In the genomic region with DNA sequence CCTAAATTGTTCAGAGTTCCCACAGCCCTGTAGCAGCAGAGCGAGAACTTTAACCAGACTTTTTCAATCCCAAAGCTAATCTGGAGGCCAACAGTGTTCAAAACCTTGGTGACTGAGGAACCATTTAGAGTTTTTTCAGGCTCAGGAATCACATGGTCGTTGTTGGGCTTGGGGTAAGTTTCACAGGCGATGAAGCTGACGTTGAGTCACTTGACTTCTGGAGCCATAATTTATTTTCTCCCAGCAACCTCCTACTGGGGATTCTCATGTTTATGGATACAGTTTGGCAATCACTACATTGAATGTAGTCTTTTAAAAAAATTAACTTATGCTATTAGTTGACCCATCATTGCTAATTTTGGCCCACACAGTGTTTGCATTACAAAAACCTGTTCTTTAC, we compare ENCODE assay signal across 30 cellular contexts.
"Had no signal": no experiment of that assay in that cellular context is flagged by ENCODE, and none has a peak within 500 bp of the region (broad histone marks: within the 10 kb centered on the region; RNA-seq: fewer than 3 reads in every experiment).

No MANE protein-coding gene starts in this region.

- H3K4me1 ChIP-seq: pancreas had no signal

- H3K36me3 ChIP-seq: left lung, lower lobe of right lung, pancreas, right atrium auricular region, right lobe of liver, tibial nerve, vagina had no signal

- H3K4me1 Mint-ChIP-seq: immature natural killer cell; stimulated activated naive CD8-positive, alpha-beta T cell treated with anti-CD3 and anti-CD28 coated beads, Interleukin-15, amount 100 ng/mL, for 72 hours had no signal

- ATAC-seq: left colon; left lung; lower lobe of right lung; naive thymus-derived CD4-positive, alpha-beta T cell; pancreas; right lobe of liver; stimulated activated memory B cell treated with anti-CD40 and anti-IgM and Interleukin-4, amounts not matched to agents 10 μg/mL and 1 μg/mL and 100 μg/mL, for 72 hours; stimulated activated naive CD8-positive, alpha-beta T cell treated with anti-CD3 and anti-CD28 coated beads, Interleukin-15, amount 100 ng/mL, for 72 hours had no signal

- H3K9me3 ChIP-seq: left lung, lower lobe of right lung, pancreas, right atrium auricular region, right lobe of liver, tibial nerve, vagina had no signal

- FAIRE-seq: islet of Langerhans, kidney, pancreas had no signal

- H3K9me3 Mint-ChIP-seq: mesothelial cell of epicardium; nephron; neural crest cell; stimulated activated memory B cell treated with anti-CD40 and anti-IgM and Interleukin-4, amounts not matched to agents 10 μg/mL and 1 μg/mL and 100 μg/mL, for 72 hours; stimulated activated naive CD8-positive, alpha-beta T cell treated with anti-CD3 and anti-CD28 coated beads, Interleukin-15, amount 100 ng/mL, for 72 hours; type B pancreatic cell had no signal

- H3K36me3 Mint-ChIP-seq: immature natural killer cell, mesothelial cell of epicardium had no signal

- H3K4me3 ChIP-seq: left lung, lower lobe of right lung, pancreas, right atrium auricular region, right lobe of liver, smooth muscle cell, tibial nerve, vagina had no signal

- H3K27ac Mint-ChIP-seq: immature natural killer cell; mesothelial cell of epicardium; naive thymus-derived CD4-positive, alpha-beta T cell; nephron; progenitor cell of endocrine pancreas; stimulated activated memory B cell treated with anti-CD40 and anti-IgM and Interleukin-4, amounts not matched to agents 10 μg/mL and 1 μg/mL and 100 μg/mL, for 72 hours; stimulated activated naive CD8-positive, alpha-beta T cell treated with anti-CD3 and anti-CD28 coated beads, Interleukin-15, amount 100 ng/mL, for 72 hours; type B pancreatic cell had no signal

- H3K27ac ChIP-seq: left lung, lower lobe of right lung, pancreas, right atrium auricular region, right lobe of liver, tibial nerve, vagina had no signal

- H3K4me3 Mint-ChIP-seq: immature natural killer cell; mesothelial cell of epicardium; naive thymus-derived CD4-positive, alpha-beta T cell; neural crest cell; stimulated activated memory B cell treated with anti-CD40 and anti-IgM and Interleukin-4, amounts not matched to agents 10 μg/mL and 1 μg/mL and 100 μg/mL, for 72 hours; stimulated activated naive CD8-positive, alpha-beta T cell treated with anti-CD3 and anti-CD28 coated beads, Interleukin-15, amount 100 ng/mL, for 72 hours; type B pancreatic cell had no signal

- DNase-seq: hypothalamus; immature natural killer cell; kidney; left colon; left lung; lower lobe of right lung; mammary epithelial cell; mesendoderm; naive thymus-derived CD4-positive, alpha-beta T cell; nucleus accumbens; pancreas; right lobe of liver; stimulated activated CD4-positive, alpha-beta T cell treated with anti-CD3 and anti-CD28 coated beads, Interleukin-1b, Interleukin-23, amount 100 ng/mL, for 48 hours; stimulated activated CD4-positive, alpha-beta T cell treated with anti-CD3 and anti-CD28 coated beads, Interleukin-2, amount 100 ng/mL, for 48 hours; stimulated activated CD4-positive, alpha-beta T cell treated with anti-CD3 and anti-CD28 coated beads, Interleukin-4, amount 100 ng/mL, for 4 hours; stimulated activated CD8-positive, alpha-beta memory T cell treated with anti-CD3 and anti-CD28 coated beads, Interleukin-4, amount 100 ng/mL, for 48 hours; stimulated activated naive CD4-positive, alpha-beta T cell treated with Interleukin-2 at 50 U/mL for 16 hours; stimulated activated naive CD8-positive, alpha-beta T cell treated with anti-CD3 and anti-CD28 coated beads, Interleukin-15, amount 100 ng/mL, for 72 hours; substantia nigra had no signal

- H3K27me3 Mint-ChIP-seq: stimulated activated memory B cell treated with anti-CD40 and anti-IgM and Interleukin-4, amounts not matched to agents 10 μg/mL and 1 μg/mL and 100 μg/mL, for 72 hours had no signal

- H3K27me3 ChIP-seq: pancreas, right atrium auricular region, tibial nerve, vagina had no signal
